Comparison of ENCODE assay signal across 1 cellular context in the genomic region with DNA sequence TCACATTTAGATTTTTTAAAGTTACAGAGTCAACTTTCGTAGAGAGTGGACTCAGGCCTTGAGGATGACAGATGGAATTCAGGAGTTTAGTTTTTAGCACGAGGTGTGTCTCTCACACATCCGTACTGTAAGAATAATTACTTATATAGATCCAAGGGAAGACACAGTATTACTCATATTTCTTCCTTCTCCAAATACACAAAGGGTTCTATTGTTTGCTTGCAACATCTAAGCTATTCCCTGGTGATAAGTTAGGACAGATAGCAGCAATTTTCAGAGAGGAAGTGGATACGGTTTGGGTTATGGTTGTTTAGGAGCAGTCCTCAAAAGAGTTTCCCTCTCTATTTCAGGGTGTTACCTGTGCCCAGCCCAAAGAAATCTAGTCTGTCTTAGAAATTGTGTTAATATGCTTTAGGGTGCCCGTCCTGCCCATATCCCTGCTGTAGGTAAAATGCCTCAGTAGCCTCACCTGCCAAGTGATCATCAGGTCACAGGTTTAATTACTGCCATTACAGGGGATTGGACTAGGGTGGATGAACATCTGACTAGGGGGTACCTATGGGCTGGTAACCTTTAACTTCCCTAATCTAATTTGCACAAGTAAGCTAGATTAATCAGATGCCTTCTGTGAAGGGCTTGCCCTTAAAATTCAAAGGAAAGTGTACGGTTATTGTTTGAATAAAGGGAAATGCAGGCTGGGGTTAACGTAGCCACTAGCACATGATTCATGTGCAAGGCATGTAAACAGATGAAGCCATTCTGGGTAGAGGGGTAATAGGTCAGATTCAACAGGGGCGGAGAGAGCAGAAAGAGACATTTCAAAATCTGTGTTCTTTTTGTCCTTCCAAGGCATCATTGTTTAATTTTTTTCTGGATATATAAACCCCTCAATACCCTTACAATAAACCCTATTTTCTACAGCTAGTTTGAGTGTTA.
TF ChIP-seq lines count a peak whose summit lies in the region.

No MANE protein-coding gene starts in this region.

TF ChIP-seq in HCT116, 20 proteins besides CTCF, POLR2A, EP300 and RAD21 (continued from another document):
- no peak for TF ChIP-seq ELF1 (IDR thresholded peaks at IDR 0.05; ENCODE audit: borderline replicate concordance, low read depth)
- TF ChIP-seq EZH2 (IDR thresholded peaks at IDR 0.05): no peak
- TF ChIP-seq YY1 (IDR thresholded peaks at IDR 0.05; ENCODE audit: extremely low read depth, insufficient replicate concordance, low read depth, low read length): no peak
- no peak for TF ChIP-seq FOSL1 (IDR thresholded peaks at IDR 0.05; ENCODE audit: low read depth)
- no peak for TF ChIP-seq ZFX (IDR thresholded peaks at IDR 0.05)
- TF ChIP-seq ZNF274 (IDR thresholded peaks at IDR 0.05; ENCODE audit: low read depth, low read length): no peak
- TF ChIP-seq, protein P1, sequence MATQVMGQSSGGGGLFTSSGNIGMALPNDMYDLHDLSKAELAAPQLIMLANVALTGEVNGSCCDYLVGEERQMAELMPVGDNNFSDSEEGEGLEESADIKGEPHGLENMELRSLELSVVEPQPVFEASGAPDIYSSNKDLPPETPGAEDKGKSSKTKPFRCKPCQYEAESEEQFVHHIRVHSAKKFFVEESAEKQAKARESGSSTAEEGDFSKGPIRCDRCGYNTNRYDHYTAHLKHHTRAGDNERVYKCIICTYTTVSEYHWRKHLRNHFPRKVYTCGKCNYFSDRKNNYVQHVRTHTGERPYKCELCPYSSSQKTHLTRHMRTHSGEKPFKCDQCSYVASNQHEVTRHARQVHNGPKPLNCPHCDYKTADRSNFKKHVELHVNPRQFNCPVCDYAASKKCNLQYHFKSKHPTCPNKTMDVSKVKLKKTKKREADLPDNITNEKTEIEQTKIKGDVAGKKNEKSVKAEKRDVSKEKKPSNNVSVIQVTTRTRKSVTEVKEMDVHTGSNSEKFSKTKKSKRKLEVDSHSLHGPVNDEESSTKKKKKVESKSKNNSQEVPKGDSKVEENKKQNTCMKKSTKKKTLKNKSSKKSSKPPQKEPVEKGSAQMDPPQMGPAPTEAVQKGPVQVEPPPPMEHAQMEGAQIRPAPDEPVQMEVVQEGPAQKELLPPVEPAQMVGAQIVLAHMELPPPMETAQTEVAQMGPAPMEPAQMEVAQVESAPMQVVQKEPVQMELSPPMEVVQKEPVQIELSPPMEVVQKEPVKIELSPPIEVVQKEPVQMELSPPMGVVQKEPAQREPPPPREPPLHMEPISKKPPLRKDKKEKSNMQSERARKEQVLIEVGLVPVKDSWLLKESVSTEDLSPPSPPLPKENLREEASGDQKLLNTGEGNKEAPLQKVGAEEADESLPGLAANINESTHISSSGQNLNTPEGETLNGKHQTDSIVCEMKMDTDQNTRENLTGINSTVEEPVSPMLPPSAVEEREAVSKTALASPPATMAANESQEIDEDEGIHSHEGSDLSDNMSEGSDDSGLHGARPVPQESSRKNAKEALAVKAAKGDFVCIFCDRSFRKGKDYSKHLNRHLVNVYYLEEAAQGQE (IDR thresholded peaks at IDR 0.05; ENCODE audit: low read depth): no peak
- TF ChIP-seq SRF (IDR thresholded peaks at IDR 0.05; ENCODE audit: low read depth): no peak
- no peak for TF ChIP-seq EZH2phosphoT487 (IDR thresholded peaks at IDR 0.05; ENCODE audit: borderline replicate concordance)
- no peak for TF ChIP-seq SIN3A (IDR thresholded peaks at IDR 0.05; ENCODE audit: low read depth)
- TF ChIP-seq JUND (IDR thresholded peaks at IDR 0.05): no peak
- TF ChIP-seq CEBPB (IDR thresholded peaks at IDR 0.05; ENCODE audit: low read depth): no peak
- no peak for TF ChIP-seq CBX3 (IDR thresholded peaks at IDR 0.05; ENCODE audit: low read depth)
- TF ChIP-seq EGR1 (IDR thresholded peaks at IDR 0.05; ENCODE audit: low read depth): no peak
